In the genomic region with DNA sequence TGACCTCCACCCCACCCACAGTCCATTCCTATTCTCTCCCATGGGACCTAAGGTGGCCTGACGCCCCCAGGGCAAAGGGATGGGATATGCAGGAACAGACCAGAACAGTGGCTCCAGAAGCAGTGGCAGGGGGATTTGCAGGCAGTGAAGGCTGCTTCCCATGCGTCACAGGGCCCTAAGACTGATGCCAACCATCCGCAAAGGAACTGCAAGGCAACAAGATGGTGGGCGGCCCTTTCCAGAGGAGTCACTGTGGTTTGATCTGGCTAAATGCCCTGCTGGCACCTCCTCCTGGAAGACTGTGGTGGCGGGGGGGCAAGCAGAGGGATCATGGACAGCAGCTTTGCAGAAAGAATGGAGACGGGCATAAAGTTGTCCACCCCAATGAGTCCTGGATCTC, we compare ENCODE assay signal across 18 cellular contexts. TPM values are rescaled to one million over a fixed set of nuclear protein-coding genes. Genes with fewer than 3 reads are reported as not detected.
DNase-seq lines count a peak whose midpoint lies in the region; ATAC-seq and TF ChIP-seq lines count a peak whose summit lies in the region.
"Had no signal": no experiment of that assay in that cellular context is flagged by ENCODE, and none has a peak within 500 bp of the region (broad histone marks: within the 10 kb centered on the region; RNA-seq: fewer than 3 reads in every experiment).

No MANE protein-coding gene starts in this region.

- TF ChIP-seq CTCF in AG09309 (IDR thresholded peaks at IDR 0.05; ENCODE audit: control insufficient read depth, insufficient read depth, low read depth, low read length, missing control alignments) = no peak
- no peak for TF ChIP-seq CTCF in ascending aorta (IDR thresholded peaks at IDR 0.05)

- no peaks in the 10 kb centered on the region for H3K27me3 ChIP-seq in MG63
- H3K27me3 ChIP-seq in ascending aorta = no peaks in the 10 kb centered on the region
- H3K27me3 ChIP-seq: SJSA1 had no signal

- peak overlapping the region; percentile 55 to 68 for H3K27ac ChIP-seq in ascending aorta
- H3K27ac ChIP-seq: psoas muscle, SJSA1 had no signal

- no peak overlapping the region for H3K4me3 ChIP-seq in AG09309 (ENCODE audit: control insufficient read depth, low read depth, low read length)
- H3K4me3 ChIP-seq in MG63 = no peak overlapping the region
- H3K4me3 ChIP-seq in ascending aorta = no peak overlapping the region
- H3K4me3 ChIP-seq: psoas muscle, SJSA1 had no signal

- peak; percentile 29 for DNase-seq in AG09309 (ENCODE audit: low read depth)
- DNase-seq in MG63 = peak; percentile 73
- peak; percentile 36 to 78 for DNase-seq in ascending aorta (ENCODE audit: low spot score in 2 of 2)
- DNase-seq in myocyte (ENCODE audit: low read depth) = peak; percentile 62
- no peak for DNase-seq in hepatic stellate cell (ENCODE audit: low spot score)
- no peak for DNase-seq in NCI-H146 (lab: John Stamatoyannopoulos, UW)
- DNase-seq: ACHN; activated CD4-positive, alpha-beta memory T cell treated with anti-CD3 and anti-CD28 coated beads, Interleukin-2, amount 10 ng/mL, durations not matched to agents 7 days and 5 days; amniotic stem cell; Calu3; cortex of kidney; erythroblast; left colon; psoas muscle; stimulated activated CD4-positive, alpha-beta T cell treated with anti-CD3 and anti-CD28 coated beads, Interleukin-12 subunit alpha, Interleukin-12 subunit beta, amount 100 ng/mL, for 4 hours had no signal

- H3K9me3 ChIP-seq in MG63 = no peaks in the 10 kb centered on the region
- no peaks in the 10 kb centered on the region for H3K9me3 ChIP-seq in ascending aorta
- H3K9me3 ChIP-seq: psoas muscle, SJSA1 had no signal

- intact Hi-C loops in ascending aorta (cut with DNase I) = loop anchor here (10.0 kb wide), 3 partner anchors 218 to 1778 kb away; a partner anchor contains a TSS

- no peak for ATAC-seq in HG02798 (IDR thresholded peaks at IDR 0.05; ENCODE audit: poor library complexity, unreplicated experiment)
- no peak for ATAC-seq in GM21390 (IDR thresholded peaks at IDR 0.05; ENCODE audit: unreplicated experiment)
- ATAC-seq: left colon, psoas muscle had no signal

- no peaks in the 10 kb centered on the region for H3K36me3 ChIP-seq in MG63
- H3K36me3 ChIP-seq in ascending aorta = no peaks in the 10 kb centered on the region
- H3K36me3 ChIP-seq: SJSA1 had no signal

- H3K4me1 ChIP-seq in ascending aorta = peaks cover 0 to 13% of the 10 kb centered on the region in 2 donors

RNA-seq across cellular contexts. Expression of a gene that starts 4.4 kb away (rescaled TPM):
- total RNA-seq in MG63 (2014; rRNA removed; shearing (Covaris generic); ENCODE audit: low replicate concordance) = 9.4 and 13.7 TPM in 2 replicates
- total RNA-seq in ascending aorta (4.9 TPM), myocyte (9.1 and 9.4 TPM in 2 replicates)
- 12.3 TPM for polyA plus RNA-seq in myocyte (2012)

Comparison
In these comparisons a context has a peak if more than half of its experiments do, and no peak if none do; other contexts are left out.
1. DNase-seq: peak in AG09309 (single experiment), MG63 (single experiment), ascending aorta (2 of 2) and myocyte (single experiment); none in hepatic stellate cell (single experiment) and NCI-H146 (single experiment).